8 cellular contexts compared by ENCODE assay signal in the genomic region with DNA sequence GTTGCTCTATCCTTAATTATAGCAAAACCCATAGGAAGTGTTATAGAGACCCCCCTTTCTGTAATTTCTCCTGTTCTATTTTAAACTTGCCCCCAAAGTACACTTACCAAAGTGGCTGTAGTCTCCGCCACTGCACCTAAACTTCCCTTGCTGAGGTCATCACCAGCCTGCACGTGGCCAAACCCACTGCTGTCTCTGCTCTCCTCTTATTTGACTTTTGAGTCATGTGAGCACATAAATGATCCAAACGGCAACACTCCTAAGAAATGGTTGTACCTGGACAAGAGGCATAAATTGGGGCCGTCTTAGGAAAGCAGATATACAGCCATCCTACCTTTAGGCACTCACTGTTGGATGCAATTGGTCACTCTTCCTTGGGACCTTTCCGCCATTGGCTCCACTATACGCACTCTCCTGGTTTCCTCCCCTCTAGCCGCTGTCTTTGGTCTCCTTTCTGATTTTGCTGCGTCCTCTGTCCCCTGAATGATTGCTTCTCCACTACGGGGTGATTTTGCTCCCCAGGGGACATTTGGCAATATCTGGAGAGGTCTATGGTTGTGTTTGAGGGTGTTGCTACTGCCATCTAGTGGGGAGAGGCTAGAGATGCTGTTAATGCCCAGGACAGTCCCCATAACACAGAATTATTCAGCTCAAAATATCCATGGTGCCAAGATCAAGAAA. TPM values are rescaled to one million over a fixed set of nuclear protein-coding genes. Genes with fewer than 3 reads are reported as not detected.
DNase-seq lines count a peak whose midpoint lies in the region; ATAC-seq and TF ChIP-seq lines count a peak whose summit lies in the region.

No MANE protein-coding gene starts in this region.

- no peak overlapping the region for H3K4me3 ChIP-seq in left lung
- H3K4me3 ChIP-seq in thyroid gland (replicated peaks in 1 of 3) = no peak overlapping the region

- WGBS in thyroid gland, 2 donors = 43 to 47% methylated on average over 9 of the region's 9 CpGs

- ATAC-seq in CD4-positive, alpha-beta T cell (ENCODE audit: poor library complexity) = peak; percentile 77
- ATAC-seq in GM19023 (IDR thresholded peaks at IDR 0.05; ENCODE audit: unreplicated experiment) (peak; percentile 63), T-cell (replicated peaks in 1 of 4) (peak; percentile 63 to 79 (median 70)), left lung (peak; percentile 93), GM18519 (IDR thresholded peaks at IDR 0.05; ENCODE audit: low FRiP score, unreplicated experiment) (no peak)

- no peak overlapping the region for H3K27ac Mint-ChIP-seq in CD4-positive, alpha-beta T cell
- no peak overlapping the region for H3K27ac Mint-ChIP-seq in T-cell

- no peaks in the 10 kb centered on the region for H3K4me1 Mint-ChIP-seq in CD4-positive, alpha-beta T cell (ENCODE audit: low read depth)
- H3K4me1 Mint-ChIP-seq in T-cell = no peaks in the 10 kb centered on the region

- no peaks in the 10 kb centered on the region for H3K9me3 ChIP-seq in CD4-positive, alpha-beta T cell (ENCODE audit: control insufficient read depth, low read length)
- no peaks in the 10 kb centered on the region for H3K9me3 ChIP-seq in left lung
- H3K9me3 ChIP-seq in thyroid gland = no peaks in the 10 kb centered on the region

- H3K36me3 Mint-ChIP-seq in CD4-positive, alpha-beta T cell (ENCODE audit: low read depth) = no peaks in the 10 kb centered on the region
- H3K36me3 Mint-ChIP-seq in T-cell = no peaks in the 10 kb centered on the region

- TF ChIP-seq POLR2A in thyroid gland (IDR thresholded peaks at IDR 0.05) = no peak

- H3K27me3 Mint-ChIP-seq in CD4-positive, alpha-beta T cell = no peaks in the 10 kb centered on the region
- peaks cover 0 to 5% of the 10 kb centered on the region in 2 donors for H3K27me3 Mint-ChIP-seq in T-cell

- POLR2A ChIA-PET in CD4-positive, alpha-beta T cell (lab: Charles Lee) = interaction anchor here (1.3 kb wide), 1 partner anchor 39 kb away, joined by 4 read pairs; no protein-coding TSS in a partner anchor
- POLR2A ChIA-PET in T-cell (lab: Charles Lee) = no interaction called here

- no peak overlapping the region for H3K4me3 Mint-ChIP-seq in CD4-positive, alpha-beta T cell
- H3K4me3 Mint-ChIP-seq in T-cell = no peak overlapping the region

- DNase-seq in CD4-positive, alpha-beta T cell = peak in 4 of 10 experiments; percentile 8 to 22 (median 13)
- peak; percentile 31 for DNase-seq in NCI-H1092 (lab: John Stamatoyannopoulos, UW)
- DNase-seq in T-cell = peak in 23 of 34 experiments; percentile 4 to 38 (median 13)
- peak; percentile 81 for DNase-seq in cerebellar cortex (ENCODE audit: low spot score)
- no peak for DNase-seq in left lung
- peak; percentile 21 to 33 for DNase-seq in thyroid gland

- no peak overlapping the region for H3K27ac ChIP-seq in CD4-positive, alpha-beta T cell (ENCODE audit: low read depth, low read length)
- H3K27ac ChIP-seq in left lung = no peak overlapping the region
- H3K27ac ChIP-seq in thyroid gland = no peak overlapping the region

- H3K4me1 ChIP-seq in left lung (no peaks in the 10 kb centered on the region), thyroid gland (no peaks in the 10 kb centered on the region)

- CTCF ChIA-PET in CD4-positive, alpha-beta T cell (lab: Charles Lee) = interaction anchor here (0.7 kb wide), 2 partner anchors 9 to 12 kb away, joined by 3 to 6 read pairs; no protein-coding TSS in a partner anchor
- CTCF ChIA-PET in T-cell (lab: Charles Lee) = interaction anchor here in 1 of 2 donors (1.0 to 1.6 kb wide), 2 partner anchors 17 to 208 kb away, joined by 4 to 11 read pairs; no protein-coding TSS in a partner anchor

- intact Hi-C loops in CD4-positive, alpha-beta T cell (cut with DNase I, micrococcal nuclease) = loop anchor here (1.0 to 2.0 kb wide), 3 partner anchors 206 to 358 kb away; no protein-coding TSS in a partner anchor
- intact Hi-C loops in left lung (cut with DNase I) = no loop called here
- intact Hi-C loops in thyroid gland (cut with DNase I) = no loop called here

- H3K27me3 ChIP-seq in CD4-positive, alpha-beta T cell (ENCODE audit: control insufficient read depth, insufficient read depth, low read length) = no peaks in the 10 kb centered on the region
- H3K27me3 ChIP-seq in left lung (no peaks in the 10 kb centered on the region), thyroid gland (no peaks in the 10 kb centered on the region)

- H3K36me3 ChIP-seq in left lung (no peaks in the 10 kb centered on the region), thyroid gland (no peaks in the 10 kb centered on the region)

- peak; percentile 93 for TF ChIP-seq CTCF in CD4-positive, alpha-beta T cell (IDR thresholded peaks at IDR 0.05)
- TF ChIP-seq CTCF in left lung (IDR thresholded peaks at IDR 0.05) (peak; percentile 79 to 82), thyroid gland (IDR thresholded peaks at IDR 0.05) (peak; percentile 44 to 82 (median 58))

- H3K9me3 Mint-ChIP-seq in CD4-positive, alpha-beta T cell = no peaks in the 10 kb centered on the region
- no peaks in the 10 kb centered on the region for H3K9me3 Mint-ChIP-seq in T-cell

RNA-seq across cellular contexts. Expression of a gene that starts 19.2 kb away (rescaled TPM):
- not detected for total RNA-seq in CD4-positive, alpha-beta T cell
- total RNA-seq in T-cell (not detected), left lung (not detected), thyroid gland (not detected)

RNA-seq across cellular contexts. Expression of a gene that starts 46.7 kb away (rescaled TPM):
- under 1 TPM in 1 of 2 experiments, not detected in 1; 0.47 TPM for total RNA-seq in CD4-positive, alpha-beta T cell
- total RNA-seq in T-cell = under 1 TPM in 4 of 5 donors, not detected in 1; 0.32 to 0.60 (median 0.58) TPM
- not detected for total RNA-seq in left lung
- not detected for total RNA-seq in thyroid gland

RNA-seq across cellular contexts. Expression of a gene that starts 47.6 kb away (rescaled TPM):
- not detected for total RNA-seq in CD4-positive, alpha-beta T cell
- total RNA-seq in T-cell (not detected), left lung (1 to 10 TPM in 1 of 2 donors, not detected in 1; 1.1 TPM), thyroid gland (not detected)

Comparison
In these comparisons a context has a peak if more than half of its experiments do, and no peak if none do; other contexts are left out.
1. DNase-seq: peak in NCI-H1092 (single experiment), T-cell (23 of 34), cerebellar cortex (single experiment) and thyroid gland (2 of 2); none in left lung (0 of 2).
2. intact Hi-C loops: an anchor here in CD4-positive, alpha-beta T cell (1.0 to 2.0 kb wide); none called in left lung and thyroid gland.
3. Peak in every context shown above with its lines, with median percentiles within 50 percentile points of each other: CTCF ChIP-seq.